9 cellular contexts compared by ENCODE assay signal in the genomic region with DNA sequence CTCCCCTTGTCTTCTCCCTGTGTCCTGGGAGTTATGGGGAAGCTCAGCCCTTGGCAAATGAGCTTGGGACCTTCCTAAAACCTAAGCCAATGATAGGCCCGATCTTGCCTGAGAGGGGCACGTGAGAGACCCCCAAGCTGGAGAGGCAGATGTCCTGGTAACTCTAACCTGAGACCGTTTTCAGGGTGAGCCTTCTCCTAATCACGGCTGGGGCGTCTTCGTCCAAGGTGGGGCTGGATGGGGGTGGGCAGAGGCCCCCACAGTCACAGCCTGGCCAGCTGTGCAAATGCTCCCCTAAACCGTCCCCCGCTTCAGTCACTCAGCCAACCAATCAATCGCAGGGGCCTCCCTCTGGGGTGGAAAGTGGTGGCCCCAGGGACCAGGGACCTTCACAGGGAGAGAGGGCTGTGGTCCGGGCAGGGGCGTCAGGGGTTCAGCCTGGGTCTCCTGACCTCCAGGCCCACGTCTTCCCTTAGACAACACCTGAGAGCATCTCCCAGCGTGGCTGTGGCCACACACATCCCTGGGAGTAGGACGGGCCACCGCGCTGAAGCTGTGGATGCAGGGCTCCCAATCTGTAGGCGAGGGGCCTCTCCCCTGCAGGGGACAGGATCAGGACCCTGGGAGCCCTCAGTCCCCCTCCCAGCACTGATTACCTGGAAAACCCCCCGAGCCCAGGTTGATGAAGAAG. TPM values are rescaled to one million over a fixed set of nuclear protein-coding genes. Genes with fewer than 3 reads are reported as not detected.
DNase-seq lines count a peak whose midpoint lies in the region; ATAC-seq and TF ChIP-seq lines count a peak whose summit lies in the region.
"Had no signal": no experiment of that assay in that cellular context is flagged by ENCODE, and none has a peak within 500 bp of the region (broad histone marks: within the 10 kb centered on the region; RNA-seq: fewer than 3 reads in every experiment).

No MANE protein-coding gene starts in this region.

- H3K9me3 ChIP-seq in duodenal mucosa (ENCODE audit: control insufficient read depth in 1 of 2, low read length in 2 of 2) (no peaks in the 10 kb centered on the region), MM.1S (replicated peaks; ENCODE audit: insufficient read depth, low read length) (no peaks in the 10 kb centered on the region)

- peak overlapping the region; percentile 72 for H3K27ac Mint-ChIP-seq in stimulated activated naive CD8-positive, alpha-beta T cell treated with anti-CD3 and anti-CD28 coated beads, Interleukin-15, Interleukin-2, amounts not matched to agents 100 ng/mL and 50 ng/mL, for 24 hours
- peak overlapping the region in 2 of 3 experiments; percentile 52 to 59 for H3K27ac Mint-ChIP-seq in nephron

- no peak for ATAC-seq in stimulated activated naive CD8-positive, alpha-beta T cell treated with anti-CD3 and anti-CD28 coated beads, Interleukin-15, Interleukin-2, amounts not matched to agents 100 U/mL and 50 U/mL, for 24 hours
- ATAC-seq: Panc1 had no signal

- no peak for TF ChIP-seq CTCF in nephron (IDR thresholded peaks at IDR 0.05; ENCODE audit: unreplicated experiment in 3 of 3)
- no peak for TF ChIP-seq CTCF in MM.1S (IDR thresholded peaks at IDR 0.05; ENCODE audit: low read length)

- no peak overlapping the region for H3K27ac ChIP-seq in duodenal mucosa (ENCODE audit: low read depth, low read length)
- H3K27ac ChIP-seq in MM.1S (ENCODE audit: low read length) = no peak overlapping the region

- no peaks in the 10 kb centered on the region for H4K20me1 ChIP-seq in MM.1S (ENCODE audit: insufficient read depth, low read length)

- H3K36me3 Mint-ChIP-seq in stimulated activated naive CD8-positive, alpha-beta T cell treated with anti-CD3 and anti-CD28 coated beads, Interleukin-15, Interleukin-2, amounts not matched to agents 100 ng/mL and 50 ng/mL, for 24 hours (ENCODE audit: low read depth) = no peaks in the 10 kb centered on the region
- H3K36me3 Mint-ChIP-seq in nephron (ENCODE audit: low read depth) = no peaks in the 10 kb centered on the region

- peak overlapping the region; percentile 55 for H3K4me3 Mint-ChIP-seq in stimulated activated naive CD8-positive, alpha-beta T cell treated with anti-CD3 and anti-CD28 coated beads, Interleukin-15, Interleukin-2, amounts not matched to agents 100 ng/mL and 50 ng/mL, for 24 hours
- peak overlapping the region; percentile 77 to 84 (median 81) for H3K4me3 Mint-ChIP-seq in nephron

- peaks cover 26% of the 10 kb centered on the region for H3K27me3 Mint-ChIP-seq in stimulated activated naive CD8-positive, alpha-beta T cell treated with anti-CD3 and anti-CD28 coated beads, Interleukin-15, Interleukin-2, amounts not matched to agents 100 ng/mL and 50 ng/mL, for 24 hours
- H3K27me3 Mint-ChIP-seq in nephron (ENCODE audit: low read depth) = peaks cover 10% of the 10 kb centered on the region

- in situ Hi-C loops in G401 (cut with HindIII; ENCODE audit: low sequenced_read_pairs) = no loop called here

- peaks cover 29% of the 10 kb centered on the region for H3K4me1 Mint-ChIP-seq in stimulated activated naive CD8-positive, alpha-beta T cell treated with anti-CD3 and anti-CD28 coated beads, Interleukin-15, Interleukin-2, amounts not matched to agents 100 ng/mL and 50 ng/mL, for 24 hours (ENCODE audit: low read depth)
- H3K4me1 Mint-ChIP-seq in nephron = peaks cover 41% of the 10 kb centered on the region

- H3K9me2 ChIP-seq in MM.1S (replicated peaks; ENCODE audit: insufficient read depth, low read length) = no peaks in the 10 kb centered on the region

- H3K4me2 ChIP-seq in MM.1S (ENCODE audit: low read depth, low read length) = no peak overlapping the region

- H3K36me3 ChIP-seq in duodenal mucosa (ENCODE audit: control insufficient read depth in 1 of 2, insufficient read depth in 2 of 2, low read length in 2 of 2) = no peaks in the 10 kb centered on the region
- H3K36me3 ChIP-seq in MM.1S (replicated peaks; ENCODE audit: insufficient read depth, low read length) = no peaks in the 10 kb centered on the region

- no peaks in the 10 kb centered on the region for H3K79me2 ChIP-seq in MM.1S (ENCODE audit: low read length)

- no peak overlapping the region for H2AFZ ChIP-seq in MM.1S (ENCODE audit: low read length)

- H3F3A ChIP-seq in MM.1S (ENCODE audit: insufficient read depth, low read length) = no peaks in the 10 kb centered on the region; the same call in 1 of the 2 replicates

- H3K4me3 ChIP-seq in duodenal mucosa (ENCODE audit: low read depth in 1 of 2, low read length in 2 of 2) (peak overlapping the region; percentile 60 to 65), MM.1S (ENCODE audit: low read length) (no peak overlapping the region)

- H3K27me3 ChIP-seq in duodenal mucosa (ENCODE audit: control insufficient read depth in 1 of 2, insufficient read depth in 2 of 2, low read length in 2 of 2) (peaks cover 0 to 14% of the 10 kb centered on the region in 2 donors), MM.1S (replicated peaks; ENCODE audit: insufficient read depth, low read length) (peaks cover 71% of the 10 kb centered on the region)

- peak overlapping the region in 1 of 2 donors; percentile 11 for H3K9ac ChIP-seq in duodenal mucosa (ENCODE audit: low read depth in 1 of 2, low read length in 2 of 2)
- H3K9ac ChIP-seq in MM.1S (ENCODE audit: low read length) = no peak overlapping the region

- H3K4me1 ChIP-seq in duodenal mucosa (ENCODE audit: control insufficient read depth in 1 of 2, insufficient read depth in 2 of 2, low read length in 2 of 2) = peaks cover 27 to 29% of the 10 kb centered on the region in 2 donors
- peaks cover 6% of the 10 kb centered on the region for H3K4me1 ChIP-seq in MM.1S (ENCODE audit: low read length)

- H3K9me3 Mint-ChIP-seq in stimulated activated naive CD8-positive, alpha-beta T cell treated with anti-CD3 and anti-CD28 coated beads, Interleukin-15, Interleukin-2, amounts not matched to agents 100 ng/mL and 50 ng/mL, for 24 hours = no peaks in the 10 kb centered on the region
- H3K9me3 Mint-ChIP-seq in nephron = no peaks in the 10 kb centered on the region

- no peak for DNase-seq in stimulated activated naive CD8-positive, alpha-beta T cell treated with anti-CD3 and anti-CD28 coated beads, Interleukin-15, Interleukin-2, amounts not matched to agents 100 U/mL and 50 U/mL, for 24 hours
- DNase-seq in MM.1S = no peak
- no peak for DNase-seq in cerebellar cortex (ENCODE audit: low spot score)
- DNase-seq in stimulated activated CD8-positive, alpha-beta memory T cell treated with anti-CD3 and anti-CD28 coated beads, Interleukin-4, amount 100 ng/mL, for 48 hours = no peak
- no peak for DNase-seq in G401 (ENCODE audit: low spot score)

RNA-seq across cellular contexts. Expression of a gene that starts 30.6 kb away (rescaled TPM):
- total RNA-seq in G401 (2014; rRNA removed; shearing (Covaris generic)) = 5,595 and 6,819 TPM in 2 replicates

RNA-seq across cellular contexts. Expression of a gene that starts 46.2 kb away (rescaled TPM):
- 0.80 and 1.4 TPM in 2 replicates for total RNA-seq in G401 (2014; rRNA removed; shearing (Covaris generic))
